Comparison of ENCODE assay signal across 9 cellular contexts in the genomic region with DNA sequence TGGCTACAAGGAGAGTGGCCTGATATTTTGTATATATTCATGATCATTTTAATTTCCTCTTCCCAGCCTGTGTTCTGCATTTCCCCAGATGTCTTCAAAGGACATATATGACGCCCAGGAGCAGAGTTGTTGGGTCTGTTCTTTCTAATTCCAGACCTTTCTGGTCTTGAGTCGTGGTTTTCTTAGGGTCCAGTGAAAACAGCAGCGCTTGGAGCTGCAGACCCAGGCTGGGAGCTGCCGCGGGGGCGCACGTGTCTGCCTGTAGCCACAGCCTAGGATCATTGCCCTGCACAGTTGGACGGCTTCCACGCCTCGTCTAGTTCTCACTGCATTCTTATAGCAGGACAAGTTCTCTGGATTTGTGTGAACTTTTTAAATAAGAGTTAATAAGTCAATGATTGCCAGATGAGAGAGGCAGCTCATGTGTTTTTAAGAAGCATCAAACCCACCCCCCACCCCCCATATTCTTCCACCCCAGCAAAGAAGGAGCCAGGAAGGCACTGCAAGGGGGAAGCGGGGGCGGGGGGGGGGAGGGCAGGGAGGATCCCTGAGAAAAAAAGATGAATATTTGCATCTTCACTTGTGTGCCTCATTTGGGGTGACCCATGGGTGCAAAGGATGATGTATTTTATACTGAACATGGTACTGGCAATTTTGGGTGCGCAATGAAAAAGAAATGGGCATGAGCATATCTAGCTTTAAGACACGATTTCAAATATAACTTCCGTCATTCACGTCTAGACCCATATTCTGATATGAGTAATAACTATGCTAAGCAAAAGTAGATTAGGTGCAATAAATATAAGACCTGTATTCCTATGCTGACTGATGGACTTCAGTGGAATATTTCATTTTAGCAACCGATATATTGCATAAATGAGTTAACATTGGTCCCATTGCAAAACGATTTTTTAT.
DNase-seq lines count a peak whose midpoint lies in the region; ATAC-seq and TF ChIP-seq lines count a peak whose summit lies in the region.
"Had no signal": no experiment of that assay in that cellular context is flagged by ENCODE, and none has a peak within 500 bp of the region (broad histone marks: within the 10 kb centered on the region; RNA-seq: fewer than 3 reads in every experiment).

No MANE protein-coding gene starts in this region.

- DNase-seq in AG08396 (ENCODE audit: low spot score) (peak; percentile 52), MG63 (peak; percentile 70), fibroblast of lung (ENCODE audit: low read depth in 2 of 2) (peak; percentile 80 to 87), osteoblast (ENCODE audit: insufficient read length, low spot score, missing footprints) (peak; percentile 77), SIG-M5 treated with dmso at 0.1 percent for 504 hours (lab: John Stamatoyannopoulos, UW; ENCODE audit: unreplicated experiment) (no peak), MCF 10A (ENCODE audit: unreplicated experiment) (no peak)
- no peak for DNase-seq in effector memory CD8-positive, alpha-beta T cell
- DNase-seq: NCI-H2171 had no signal

- BruUV-seq in MCF 10A (replicated peaks; lab: Mats Ljungman, UMichigan): no TSS peak

- peaks cover 0 to 3% of the 10 kb centered on the region in 2 donors for H3K4me1 Mint-ChIP-seq in effector memory CD8-positive, alpha-beta T cell (ENCODE audit: low read depth in 2 of 2)
- peaks cover 5% of the 10 kb centered on the region for H3K4me1 Mint-ChIP-seq in MCF 10A (ENCODE audit: insufficient read depth, unreplicated experiment)

- POLR2A ChIA-PET in MCF 10A (lab: Yijun Ruan, JAX): interaction anchor here (0.6 to 1.6 kb wide), 3 partner anchors 22 to 260 kb away, joined by 3 to 4 read pairs (median 3); no protein-coding TSS in a partner anchor

- peak overlapping the region; percentile 38 for H3K4me2 ChIP-seq in fibroblast of lung (ENCODE audit: extremely low read depth, insufficient read depth, low read length)
- H3K4me2 ChIP-seq in osteoblast (ENCODE audit: insufficient read depth, low read length): peak overlapping the region; percentile 98

- H3K9ac ChIP-seq in fibroblast of lung (ENCODE audit: insufficient read depth, low read length): no peak overlapping the region

- peaks cover 3% of the 10 kb centered on the region for H3K4me1 ChIP-seq in fibroblast of lung (ENCODE audit: control insufficient read depth, extremely low read depth, insufficient read depth, low read length)
- peaks cover 37% of the 10 kb centered on the region for H3K4me1 ChIP-seq in osteoblast (ENCODE audit: insufficient read depth, low read length)

- no peaks in the 10 kb centered on the region for H3K36me3 ChIP-seq in MG63
- H3K36me3 ChIP-seq in fibroblast of lung (ENCODE audit: control insufficient read depth, insufficient read depth, low read length): no peaks in the 10 kb centered on the region
- no peaks in the 10 kb centered on the region for H3K36me3 ChIP-seq in osteoblast (ENCODE audit: insufficient read depth, low read length)

- peaks cover 78 to 97% of the 10 kb centered on the region in 2 donors for H3K27me3 Mint-ChIP-seq in effector memory CD8-positive, alpha-beta T cell
- no peaks in the 10 kb centered on the region for H3K27me3 Mint-ChIP-seq in MCF 10A (ENCODE audit: insufficient read depth, unreplicated experiment)

- peaks cover 2% of the 10 kb centered on the region; the same call in 1 of the 2 replicates for H3K27me3 ChIP-seq in MG63
- H3K27me3 ChIP-seq in fibroblast of lung (ENCODE audit: control insufficient read depth, insufficient read depth, low read length): no peaks in the 10 kb centered on the region
- no peaks in the 10 kb centered on the region for H3K27me3 ChIP-seq in osteoblast (ENCODE audit: insufficient read depth, low read length)

- H3K4me3 Mint-ChIP-seq in effector memory CD8-positive, alpha-beta T cell: no peak overlapping the region
- no peak overlapping the region for H3K4me3 Mint-ChIP-seq in MCF 10A (ENCODE audit: unreplicated experiment)

- ATAC-seq in effector memory CD8-positive, alpha-beta T cell (replicated peaks): no peak
- no peak for ATAC-seq in GM18873 (IDR thresholded peaks at IDR 0.05; ENCODE audit: low FRiP score, unreplicated experiment)

- TF ChIP-seq CTCF in fibroblast of lung (conservative IDR thresholded peaks at IDR 0.05 in 1 of 2, IDR thresholded peaks at IDR 0.05 in 1 of 2; ENCODE audit: low read depth in 1 of 2, low read length in 2 of 2): no peak
- TF ChIP-seq CTCF in osteoblast (IDR thresholded peaks at IDR 0.05; ENCODE audit: extremely low read depth, low read depth, low read length): no peak
- TF ChIP-seq CTCF in MCF 10A (IDR thresholded peaks at IDR 0.05; ENCODE audit: unreplicated experiment): no peak

- no peaks in the 10 kb centered on the region for H3K79me2 ChIP-seq in fibroblast of lung (ENCODE audit: control insufficient read depth, insufficient read depth, low read length)
- no peaks in the 10 kb centered on the region for H3K79me2 ChIP-seq in osteoblast (ENCODE audit: insufficient read depth, low read length)

- H3K27ac ChIP-seq in fibroblast of lung (ENCODE audit: insufficient read depth, low read length): no peak overlapping the region
- peak overlapping the region; percentile 95 for H3K27ac ChIP-seq in osteoblast (ENCODE audit: low read depth, low read length)

- H3K27ac Mint-ChIP-seq in effector memory CD8-positive, alpha-beta T cell: no peak overlapping the region
- no peak overlapping the region for H3K27ac Mint-ChIP-seq in MCF 10A (ENCODE audit: low read depth, unreplicated experiment)

- H3K4me3 ChIP-seq in MG63: no peak overlapping the region
- H3K4me3 ChIP-seq in fibroblast of lung (replicated peaks in 1 of 4; ENCODE audit: control extremely low read depth in 1 of 4, insufficient read depth in 1 of 4, low read depth in 3 of 4, low read length in 4 of 4): peak overlapping the region in 2 of 4 experiments; percentile 46 to 51
- H3K4me3 ChIP-seq in osteoblast (ENCODE audit: insufficient read depth, low read length): peak overlapping the region; percentile 70

- intact Hi-C loops in MCF 10A (cut with micrococcal nuclease): no loop called here

- no peaks in the 10 kb centered on the region for H3K9me3 ChIP-seq in MG63
- H3K9me3 ChIP-seq in fibroblast of lung (ENCODE audit: control insufficient read depth, insufficient read depth, low read depth, low read length): no peaks in the 10 kb centered on the region
- no peaks in the 10 kb centered on the region for H3K9me3 ChIP-seq in osteoblast (ENCODE audit: low read depth, low read length)

- H2AFZ ChIP-seq in fibroblast of lung (ENCODE audit: low read length) (no peak overlapping the region), osteoblast (ENCODE audit: low read length) (peak overlapping the region; percentile 84)

- CTCF ChIA-PET in MCF 10A (lab: Yijun Ruan, JAX): interaction anchor here (0.6 to 1.0 kb wide), 3 partner anchors 24 to 244 kb away, joined by 3 read pairs; no protein-coding TSS in a partner anchor

- H3K9me3 Mint-ChIP-seq in effector memory CD8-positive, alpha-beta T cell: no peaks in the 10 kb centered on the region
- H3K9me3 Mint-ChIP-seq in MCF 10A (ENCODE audit: unreplicated experiment): no peaks in the 10 kb centered on the region

- H4K20me1 ChIP-seq in fibroblast of lung (ENCODE audit: control insufficient read depth, extremely low read depth, insufficient read depth, low read length) (no peaks in the 10 kb centered on the region), osteoblast (ENCODE audit: insufficient read depth, low read length) (no peaks in the 10 kb centered on the region)

- H3K36me3 Mint-ChIP-seq in effector memory CD8-positive, alpha-beta T cell (ENCODE audit: insufficient read depth): no peaks in the 10 kb centered on the region
- H3K36me3 Mint-ChIP-seq in MCF 10A (ENCODE audit: insufficient read depth, unreplicated experiment): no peaks in the 10 kb centered on the region

Comparison
In these comparisons a context has a peak if more than half of its experiments do, and no peak if none do; other contexts are left out.
1. DNase-seq: peak in AG08396 (single experiment), MG63 (single experiment), fibroblast of lung (2 of 2) and osteoblast (single experiment); none in SIG-M5 treated with dmso at 0.1 percent for 504 hours (single experiment), effector memory CD8-positive, alpha-beta T cell (0 of 3) and MCF 10A (single experiment).